Comparison of ENCODE assay signal across 9 cellular contexts in genomic region chr2:236871500-236872001, GRCh38.
DNase-seq lines count a peak whose midpoint lies in the region; ATAC-seq, FAIRE-seq and TF ChIP-seq lines count a peak whose summit lies in the region.
"Had no signal": no experiment of that assay in that cellular context is flagged by ENCODE, and none has a peak within 500 bp of the region (broad histone marks: within the 10 kb centered on the region; RNA-seq: fewer than 3 reads in every experiment).

No MANE protein-coding gene starts in this region.

- no peaks in the 10 kb centered on the region for H3K9me3 ChIP-seq in trophoblast cell (ENCODE audit: insufficient read depth, low read depth, low read length)
- no peaks in the 10 kb centered on the region for H3K9me3 ChIP-seq in kidney (ENCODE audit: control insufficient read depth in 1 of 2, low read length in 2 of 2)

- ATAC-seq in GM21619 (IDR thresholded peaks at IDR 0.05; ENCODE audit: unreplicated experiment) = peak; percentile 75
- no peak for ATAC-seq in GM21423 (IDR thresholded peaks at IDR 0.05; ENCODE audit: unreplicated experiment)

- FAIRE-seq in kidney (lab: Jason Lieb, UNC) = no peak

- no peak overlapping the region for H2BK5ac ChIP-seq in trophoblast cell (ENCODE audit: low read depth, low read length, poor library complexity)

- no peak overlapping the region for H3K14ac ChIP-seq in trophoblast cell (ENCODE audit: low read length)

- H4K91ac ChIP-seq in trophoblast cell (ENCODE audit: low read depth, low read length) = no peak overlapping the region

- intact Hi-C loops in kidney (cut with DNase I) = no loop called here

- H3K36me3 ChIP-seq in trophoblast cell (ENCODE audit: control insufficient read depth in 1 of 2, insufficient read depth in 2 of 2, low read length in 2 of 2) (no peaks in the 10 kb centered on the region), kidney (ENCODE audit: control insufficient read depth in 1 of 2, insufficient read depth in 2 of 2, low read length in 2 of 2) (no peaks in the 10 kb centered on the region)

- H3K79me2 ChIP-seq in trophoblast cell (ENCODE audit: control insufficient read depth, insufficient read depth, low read length, poor library complexity) = no peaks in the 10 kb centered on the region

- H3K4ac ChIP-seq in trophoblast cell (ENCODE audit: low read depth, low read length) = no peak overlapping the region

- WGBS in trophoblast cell (ENCODE audit: extremely low coverage, insufficient coverage, insufficient read length) = no CpG with 5 or more reads among the region's 6 CpGs

- H2AK5ac ChIP-seq in trophoblast cell (ENCODE audit: low read length) = no peak overlapping the region

- no peak overlapping the region for H2BK120ac ChIP-seq in trophoblast cell (ENCODE audit: insufficient read depth, low read length, poor library complexity)

- no peak overlapping the region for H2AFZ ChIP-seq in trophoblast cell (ENCODE audit: insufficient read depth, low read length, poor library complexity)

- no peak overlapping the region for H4K8ac ChIP-seq in trophoblast cell (ENCODE audit: low read depth, low read length)

- H3K23ac ChIP-seq in trophoblast cell (ENCODE audit: low read length) = no peak overlapping the region

- no peak overlapping the region for H3K4me2 ChIP-seq in trophoblast cell (ENCODE audit: low read length)
- H3K4me2 ChIP-seq: KMS-11 had no signal

- TF ChIP-seq CTCF in fibroblast of pulmonary artery (IDR thresholded peaks at IDR 0.05; ENCODE audit: low read length, missing control alignments) (no peak), kidney (IDR thresholded peaks at IDR 0.05; ENCODE audit: borderline replicate concordance, extremely low read depth, insufficient read depth) (no peak)

- H3K27me3 ChIP-seq in trophoblast cell (ENCODE audit: insufficient read depth, low read length) = no peaks in the 10 kb centered on the region

- H3K4me1 ChIP-seq in trophoblast cell (ENCODE audit: control insufficient read depth in 1 of 2, insufficient read depth in 2 of 2, low read length in 2 of 2) (peaks cover 29 to 30% of the 10 kb centered on the region in 2 experiments), kidney (ENCODE audit: control insufficient read depth in 1 of 2, insufficient read depth in 1 of 2, low read depth in 1 of 2, low read length in 2 of 2) (no peaks in the 10 kb centered on the region)

- H4K12ac ChIP-seq in trophoblast cell (ENCODE audit: low read depth, low read length) = no peak overlapping the region

- peaks cover 24% of the 10 kb centered on the region for H3K79me1 ChIP-seq in trophoblast cell (ENCODE audit: low read length)

- peak; percentile 41 for DNase-seq in SHP77 treated with DMSO at 0.1 percent for 48 hours (lab: John Stamatoyannopoulos, UW)
- peak; percentile 98 for DNase-seq in fibroblast of pulmonary artery (ENCODE audit: low read depth)
- DNase-seq in trophoblast cell = peak; percentile 33 to 52
- DNase-seq in activated CD4-positive, alpha-beta T cell treated with anti-CD3 and anti-CD28 coated beads, Interleukin-2, amount 50 U/mL, for 4 hours = no peak
- no peak for DNase-seq in stimulated activated naive CD4-positive, alpha-beta T cell (lab: John Stamatoyannopoulos, UW)
- no peak for DNase-seq in kidney

- H3K9ac ChIP-seq in trophoblast cell (ENCODE audit: low read length) (no peak overlapping the region), kidney (ENCODE audit: low read length in 2 of 2) (no peak overlapping the region)
- H3K9ac ChIP-seq: KMS-11 had no signal

- H2BK12ac ChIP-seq in trophoblast cell (ENCODE audit: low read length) = no peak overlapping the region

- H3K4me3 ChIP-seq in fibroblast of pulmonary artery (replicated peaks; ENCODE audit: low read depth, low read length) = no peak overlapping the region
- H3K4me3 ChIP-seq in trophoblast cell (ENCODE audit: low read depth, low read length) = no peak overlapping the region
- no peak overlapping the region for H3K4me3 ChIP-seq in kidney (ENCODE audit: low read length in 2 of 2)

- H3K27ac ChIP-seq in trophoblast cell (ENCODE audit: low read depth, low read length) = peak overlapping the region; percentile 46
- H3K27ac ChIP-seq in kidney (ENCODE audit: low read depth in 2 of 2, low read length in 2 of 2) = peak overlapping the region in 1 of 2 donors; percentile 51
- H3K27ac ChIP-seq: KMS-11 had no signal

- H3K18ac ChIP-seq in trophoblast cell (ENCODE audit: low read length) = no peak overlapping the region

Comparison
In these comparisons a context has a peak if more than half of its experiments do, and no peak if none do; other contexts are left out.
1. DNase-seq: peak in SHP77 treated with DMSO at 0.1 percent for 48 hours (single experiment), fibroblast of pulmonary artery (single experiment) and trophoblast cell (2 of 2); none in activated CD4-positive, alpha-beta T cell treated with anti-CD3 and anti-CD28 coated beads, Interleukin-2, amount 50 U/mL, for 4 hours (0 of 2), stimulated activated naive CD4-positive, alpha-beta T cell (0 of 6) and kidney (single experiment).